In genomic region chr11:131534611-131535010, GRCh38 we compare ENCODE assay signal across 18 cellular contexts.
DNase-seq lines count a peak whose midpoint lies in the region; ATAC-seq and TF ChIP-seq lines count a peak whose summit lies in the region.
"Had no signal": no experiment of that assay in that cellular context is flagged by ENCODE, and none has a peak within 500 bp of the region (broad histone marks: within the 10 kb centered on the region; RNA-seq: fewer than 3 reads in every experiment).

No MANE protein-coding gene starts in this region.

- intact Hi-C loops in natural killer cell (cut with micrococcal nuclease), result no loop called here

- DNase-seq in G401 (ENCODE audit: low spot score), result peak; percentile 8
- DNase-seq in inferior parietal cortex (ENCODE audit: extremely low spot score), result peak; percentile 57
- peak; percentile 80 for DNase-seq in pons (ENCODE audit: low spot score)
- no peak for DNase-seq in ACHN
- DNase-seq in cerebellum (ENCODE audit: low spot score), result no peak
- DNase-seq in SHP77 (lab: John Stamatoyannopoulos, UW), result no peak
- no peak for DNase-seq in natural killer cell
- DNase-seq: Caco-2; CD4-positive, alpha-beta T cell; GF-D8; GOT3; NCI-H1092 treated with DMSO at 0.1 percent for 48 hours; NCI-H2081; NCI-H510A; NCI-H748 treated with DMSO at 0.1 percent for 48 hours; SHP77 treated with DMSO at 0.1 percent for 48 hours had no signal

- H3K9me3 Mint-ChIP-seq in brain (peaks cover 0 to 6% (median 6%) of the 10 kb centered on the region in 5 experiments), natural killer cell (no peaks in the 10 kb centered on the region)
- H3K9me3 Mint-ChIP-seq: CD4-positive, alpha-beta T cell had no signal

- in situ Hi-C loops in G401 (cut with HindIII; ENCODE audit: low sequenced_read_pairs), result no loop called here
- in situ Hi-C loops in ACHN (cut with HindIII; ENCODE audit: low pct_ligation_motif_present, low pct_unique_long_range_greater_than_20kb, low sequenced_read_pairs), result no loop called here

- ATAC-seq in natural killer cell, result no peak
- ATAC-seq: K562 had no signal

- no peaks in the 10 kb centered on the region for H3K27me3 Mint-ChIP-seq in brain
- H3K27me3 Mint-ChIP-seq in natural killer cell (ENCODE audit: low read depth in 2 of 2), result peaks cover 3 to 7% of the 10 kb centered on the region in 2 donors
- H3K27me3 Mint-ChIP-seq: CD4-positive, alpha-beta T cell had no signal

- TF ChIP-seq CTCF in brain (conservative IDR thresholded peaks at IDR 0.05) (no peak), natural killer cell (IDR thresholded peaks at IDR 0.05) (no peak)

- H3K36me3 Mint-ChIP-seq in brain, result peaks cover 6% of the 10 kb centered on the region
- no peaks in the 10 kb centered on the region for H3K36me3 Mint-ChIP-seq in natural killer cell

- peak overlapping the region in 4 of 5 experiments; percentile 60 to 94 (median 74) for H3K27ac Mint-ChIP-seq in brain
- H3K27ac Mint-ChIP-seq in natural killer cell, result no peak overlapping the region
- H3K27ac Mint-ChIP-seq: CD4-positive, alpha-beta T cell had no signal

- H3K4me1 Mint-ChIP-seq in brain (peaks cover 86% of the 10 kb centered on the region), natural killer cell (no peaks in the 10 kb centered on the region)

- peak overlapping the region in 1 of 5 experiments; percentile 15 for H3K4me3 Mint-ChIP-seq in brain
- H3K4me3 Mint-ChIP-seq in natural killer cell, result no peak overlapping the region
- H3K4me3 Mint-ChIP-seq: CD4-positive, alpha-beta T cell had no signal

Comparison
In these comparisons a context has a peak if more than half of its experiments do, and no peak if none do; other contexts are left out.
1. DNase-seq: peak in G401 (single experiment), inferior parietal cortex (single experiment) and pons (single experiment); none in ACHN (single experiment), cerebellum (single experiment), SHP77 (0 of 2) and natural killer cell (single experiment).
2. H3K27ac Mint-ChIP-seq: peak in brain (4 of 5); none in natural killer cell (0 of 2).